11 cellular contexts compared by ENCODE assay signal in the genomic region with DNA sequence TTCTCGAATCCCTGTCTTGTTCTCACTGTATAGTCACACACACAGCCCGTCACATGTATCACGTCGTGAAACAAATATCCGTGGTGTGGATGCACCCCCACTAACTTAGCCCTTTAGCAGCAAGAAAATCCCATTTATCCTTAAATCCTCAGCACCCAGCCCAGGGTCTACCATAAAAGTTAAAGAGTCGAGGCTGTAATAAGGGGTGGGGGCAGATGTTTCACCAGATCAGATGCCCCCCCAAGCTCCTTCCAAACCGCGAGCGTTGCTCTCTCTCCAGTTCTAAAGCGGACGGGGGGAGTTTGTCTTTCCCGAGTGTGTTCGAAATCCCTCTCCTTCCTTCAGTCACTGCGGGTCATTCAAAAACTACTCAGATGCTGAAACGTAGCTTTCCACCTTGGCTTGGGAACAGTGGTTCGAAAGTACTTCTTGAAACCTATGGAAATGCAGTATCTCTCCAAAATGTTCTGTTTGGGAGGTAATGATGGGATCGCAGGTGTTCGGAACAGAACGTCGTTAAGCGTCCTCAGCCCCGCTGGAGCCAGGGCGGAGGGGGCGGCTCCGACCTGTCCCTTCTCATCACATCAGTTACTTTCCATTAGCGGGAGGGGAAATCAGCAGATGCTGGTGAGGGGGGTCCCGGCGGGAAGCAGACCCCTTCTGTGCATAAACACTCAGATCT.
DNase-seq lines count a peak whose midpoint lies in the region; ATAC-seq and TF ChIP-seq lines count a peak whose summit lies in the region.
"Had no signal": no experiment of that assay in that cellular context is flagged by ENCODE, and none has a peak within 500 bp of the region (broad histone marks: within the 10 kb centered on the region; RNA-seq: fewer than 3 reads in every experiment).

No MANE protein-coding gene starts in this region.

- POLR2A ChIA-PET in T-cell (lab: Charles Lee) (no interaction called here), A673 (lab: Charles Lee; ENCODE audit: low non-redundant PET) (no interaction called here)

- ATAC-seq in T-cell (replicated peaks in 1 of 4) (peak in 1 of 4 experiments; percentile 15), HG03097 (IDR thresholded peaks at IDR 0.05; ENCODE audit: low FRiP score, unreplicated experiment) (no peak)

- H3K9me3 ChIP-seq in endodermal cell (ENCODE audit: control insufficient read depth, low read length) (peaks cover 9% of the 10 kb centered on the region), A673 (ENCODE audit: low read depth, low read length, poor library complexity, severe bottlenecking) (peaks cover 6% of the 10 kb centered on the region)

- WGBS in endodermal cell (ENCODE audit: insufficient coverage in 1 of 2, insufficient read length in 1 of 2), 2 experiments: 16 to 18% methylated on average over 15 to 28 of the region's 28 CpGs

- H3K27me3 ChIP-seq in endodermal cell (ENCODE audit: control insufficient read depth, insufficient read depth, low read length, poor library complexity, severe bottlenecking) (peaks cover 65% of the 10 kb centered on the region), A673 (replicated peaks; ENCODE audit: insufficient read depth, low read depth, low read length, poor library complexity) (peaks cover 46% of the 10 kb centered on the region)

- no peak overlapping the region for H3K27ac Mint-ChIP-seq in T-helper 1 cell treated with Interleukin-12 subunit alpha and Interleukin-12 subunit beta and Interleukin-4 antibody, amounts not matched to agents 30 μg/mL and 1 μg/mL, for 36 hours
- peak overlapping the region; percentile 62 to 66 for H3K27ac Mint-ChIP-seq in T-cell
- H3K27ac Mint-ChIP-seq in endodermal cell: no peak overlapping the region

- H3K4me3 Mint-ChIP-seq in T-helper 1 cell treated with Interleukin-12 subunit alpha and Interleukin-12 subunit beta and Interleukin-4 antibody, amounts not matched to agents 30 μg/mL and 1 μg/mL, for 36 hours: peak overlapping the region; percentile 45
- H3K4me3 Mint-ChIP-seq in T-cell (peak overlapping the region; percentile 66 to 86 (median 81)), endodermal cell (peak overlapping the region; percentile 46)

- H3K9ac ChIP-seq in endodermal cell (ENCODE audit: extremely low read depth, low read length, poor library complexity, severe bottlenecking): no peak overlapping the region
- H3K9ac ChIP-seq: KMS-11 had no signal

- H3K36me3 Mint-ChIP-seq in T-helper 1 cell treated with Interleukin-12 subunit alpha and Interleukin-12 subunit beta and Interleukin-4 antibody, amounts not matched to agents 30 μg/mL and 1 μg/mL, for 36 hours (ENCODE audit: low read depth): no peaks in the 10 kb centered on the region
- H3K36me3 Mint-ChIP-seq in T-cell (no peaks in the 10 kb centered on the region), endodermal cell (ENCODE audit: low read depth) (no peaks in the 10 kb centered on the region)

- H3K4me3 ChIP-seq in endodermal cell (ENCODE audit: low read length) (peak overlapping the region; percentile 49), A673 (ENCODE audit: low read depth, low read length, poor library complexity, severe bottlenecking) (no peak overlapping the region)
- H3K4me3 ChIP-seq: smooth muscle cell had no signal

- H3K27me3 Mint-ChIP-seq in T-helper 1 cell treated with Interleukin-12 subunit alpha and Interleukin-12 subunit beta and Interleukin-4 antibody, amounts not matched to agents 30 μg/mL and 1 μg/mL, for 36 hours (ENCODE audit: low read depth): peaks cover 55% of the 10 kb centered on the region
- H3K27me3 Mint-ChIP-seq in T-cell: peaks cover 11 to 30% of the 10 kb centered on the region in 2 donors
- peaks cover 57% of the 10 kb centered on the region for H3K27me3 Mint-ChIP-seq in endodermal cell (ENCODE audit: insufficient read depth)

- CTCF ChIA-PET in T-cell (lab: Charles Lee) (no interaction called here), A673 (lab: Charles Lee) (no interaction called here)

- intact Hi-C loops in A673 (cut with micrococcal nuclease; ENCODE audit: unreplicated experiment): no loop called here

- H3K4me1 Mint-ChIP-seq in T-helper 1 cell treated with Interleukin-12 subunit alpha and Interleukin-12 subunit beta and Interleukin-4 antibody, amounts not matched to agents 30 μg/mL and 1 μg/mL, for 36 hours (ENCODE audit: low read depth): peaks cover 14% of the 10 kb centered on the region
- H3K4me1 Mint-ChIP-seq in T-cell: peaks cover 16 to 29% (median 19%) of the 10 kb centered on the region in 3 donors
- peaks cover 7% of the 10 kb centered on the region for H3K4me1 Mint-ChIP-seq in endodermal cell

- TF ChIP-seq CTCF in endodermal cell (conservative IDR thresholded peaks at IDR 0.05) (no peak), A673 (conservative IDR thresholded peaks at IDR 0.05; ENCODE audit: low read depth, low read length) (no peak)

- no TSS peak for BruUV-seq in A673 (replicated peaks; lab: Mats Ljungman, UMichigan)

- H3K27ac ChIP-seq in endodermal cell (ENCODE audit: low read depth, low read length) (peak overlapping the region; percentile 7), A673 (ENCODE audit: low read depth, low read length, poor library complexity, severe bottlenecking) (no peak overlapping the region)
- H3K27ac ChIP-seq: KMS-11 had no signal

- no peaks in the 10 kb centered on the region for H3K9me3 Mint-ChIP-seq in T-helper 1 cell treated with Interleukin-12 subunit alpha and Interleukin-12 subunit beta and Interleukin-4 antibody, amounts not matched to agents 30 μg/mL and 1 μg/mL, for 36 hours
- H3K9me3 Mint-ChIP-seq in T-cell (no peaks in the 10 kb centered on the region), endodermal cell (peaks cover 8% of the 10 kb centered on the region)

- H3K4me1 ChIP-seq in endodermal cell (ENCODE audit: control insufficient read depth, insufficient read depth, low read length) (peaks cover 3% of the 10 kb centered on the region), A673 (ENCODE audit: insufficient read depth, low read length, poor library complexity, severe bottlenecking) (peaks cover 8% of the 10 kb centered on the region)

- DNase-seq in T-helper 1 cell (no peak), T-cell (peak in 3 of 34 experiments; percentile 4 to 9 (median 7)), endodermal cell (peak; percentile 44), retina (peak; percentile 83), NCI-H2196 (lab: John Stamatoyannopoulos, UW; ENCODE audit: unreplicated experiment) (no peak), A673 (ENCODE audit: low spot score) (no peak)
- DNase-seq: NCI-H345 had no signal

- no peaks in the 10 kb centered on the region for H3K36me3 ChIP-seq in endodermal cell (ENCODE audit: control insufficient read depth, insufficient read depth, low read length)
- H3K36me3 ChIP-seq in A673 (ENCODE audit: insufficient read depth, low read length, poor library complexity, severe bottlenecking): no peaks in the 10 kb centered on the region

Comparison
In these comparisons a context has a peak if more than half of its experiments do, and no peak if none do; other contexts are left out.
1. H3K27ac Mint-ChIP-seq: peak in T-cell (2 of 2); none in T-helper 1 cell treated with Interleukin-12 subunit alpha and Interleukin-12 subunit beta and Interleukin-4 antibody, amounts not matched to agents 30 μg/mL and 1 μg/mL, for 36 hours (single experiment) and endodermal cell (single experiment).
2. DNase-seq: peak in endodermal cell (single experiment) and retina (single experiment); none in T-helper 1 cell (0 of 5), NCI-H2196 (single experiment) and A673 (single experiment).
3. Peak in every context shown above with its lines, with median percentiles within 50 percentile points of each other: H3K4me3 Mint-ChIP-seq.